1 cellular context compared by ENCODE assay signal in the genomic region with DNA sequence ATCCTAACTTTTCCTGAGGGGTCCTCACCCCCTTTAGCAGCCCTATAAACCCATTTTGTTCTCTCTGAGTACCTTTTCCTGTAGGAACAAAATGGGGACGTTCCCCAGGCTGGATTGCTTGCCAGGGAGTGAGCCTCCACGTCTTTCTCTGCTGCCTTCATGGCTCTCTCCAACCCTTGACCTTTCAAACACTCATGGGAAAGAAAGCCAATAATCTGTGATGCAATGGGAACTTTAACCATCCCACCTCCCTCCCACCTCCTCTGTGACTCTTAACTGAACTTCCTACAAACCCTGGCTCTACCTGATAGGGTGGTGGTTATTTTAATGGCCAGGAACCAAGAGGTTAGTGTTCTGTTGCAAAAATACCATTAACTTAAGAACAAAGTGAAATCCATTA.
TF ChIP-seq lines count a peak whose summit lies in the region.

No MANE protein-coding gene starts in this region.

TF ChIP-seq in HepG2, 621 proteins besides CTCF, POLR2A, EP300 and RAD21 (continued from another document and continues in another):
- TF ChIP-seq, protein P1, sequence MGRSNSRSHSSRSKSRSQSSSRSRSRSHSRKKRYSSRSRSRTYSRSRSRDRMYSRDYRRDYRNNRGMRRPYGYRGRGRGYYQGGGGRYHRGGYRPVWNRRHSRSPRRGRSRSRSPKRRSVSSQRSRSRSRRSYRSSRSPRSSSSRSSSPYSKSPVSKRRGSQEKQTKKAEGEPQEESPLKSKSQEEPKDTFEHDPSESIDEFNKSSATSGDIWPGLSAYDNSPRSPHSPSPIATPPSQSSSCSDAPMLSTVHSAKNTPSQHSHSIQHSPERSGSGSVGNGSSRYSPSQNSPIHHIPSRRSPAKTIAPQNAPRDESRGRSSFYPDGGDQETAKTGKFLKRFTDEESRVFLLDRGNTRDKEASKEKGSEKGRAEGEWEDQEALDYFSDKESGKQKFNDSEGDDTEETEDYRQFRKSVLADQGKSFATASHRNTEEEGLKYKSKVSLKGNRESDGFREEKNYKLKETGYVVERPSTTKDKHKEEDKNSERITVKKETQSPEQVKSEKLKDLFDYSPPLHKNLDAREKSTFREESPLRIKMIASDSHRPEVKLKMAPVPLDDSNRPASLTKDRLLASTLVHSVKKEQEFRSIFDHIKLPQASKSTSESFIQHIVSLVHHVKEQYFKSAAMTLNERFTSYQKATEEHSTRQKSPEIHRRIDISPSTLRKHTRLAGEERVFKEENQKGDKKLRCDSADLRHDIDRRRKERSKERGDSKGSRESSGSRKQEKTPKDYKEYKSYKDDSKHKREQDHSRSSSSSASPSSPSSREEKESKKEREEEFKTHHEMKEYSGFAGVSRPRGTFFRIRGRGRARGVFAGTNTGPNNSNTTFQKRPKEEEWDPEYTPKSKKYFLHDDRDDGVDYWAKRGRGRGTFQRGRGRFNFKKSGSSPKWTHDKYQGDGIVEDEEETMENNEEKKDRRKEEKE (IDR thresholded peaks at IDR 0.05), result no peak
- TF ChIP-seq RFX3 (CRISPR knock-in tag; IDR thresholded peaks at IDR 0.05) (no peak), RBM39 (IDR thresholded peaks at IDR 0.05; ENCODE audit: low read depth, low read length, poor library complexity, severe bottlenecking) (no peak), EEA1 (CRISPR knock-in tag; IDR thresholded peaks at IDR 0.05; ENCODE audit: borderline replicate concordance) (no peak), GATAD1 (CRISPR knock-in tag; IDR thresholded peaks at IDR 0.05) (0 out of 2 replicates have a peak, but pooled peaks have one; percentile 25), AHR (CRISPR knock-in tag; IDR thresholded peaks at IDR 0.05) (no peak), DMAP1 (CRISPR knock-in tag; IDR thresholded peaks at IDR 0.05) (0 out of 2 replicates have a peak, but pooled peaks have one; percentile 29), ZNF543 (CRISPR knock-in tag; IDR thresholded peaks at IDR 0.05) (no peak), SP5 (CRISPR knock-in tag; IDR thresholded peaks at IDR 0.05; ENCODE audit: borderline replicate concordance, low read depth) (peak; percentile 73; the same call in 1 of the 2 replicates), FOXO1 (CRISPR knock-in tag; IDR thresholded peaks at IDR 0.05) (no peak), HCFC1 (IDR thresholded peaks at IDR 0.05; ENCODE audit: low read depth, low read length) (no peak), IKZF4 (CRISPR knock-in tag; IDR thresholded peaks at IDR 0.05; ENCODE audit: borderline replicate concordance, low read depth, not compliant biosample characterization) (no peak), XBP1 (CRISPR knock-in tag; IDR thresholded peaks at IDR 0.05) (no peak), RFX1 (IDR thresholded peaks at IDR 0.05) (no peak), ZNF660 (CRISPR knock-in tag; IDR thresholded peaks at IDR 0.05; ENCODE audit: borderline replicate concordance, low read depth) (no peak), ZNF556 (CRISPR knock-in tag; IDR thresholded peaks at IDR 0.05; ENCODE audit: borderline replicate concordance) (no peak), NR2C2 (CRISPR knock-in tag; IDR thresholded peaks at IDR 0.05; ENCODE audit: borderline replicate concordance) (peak; percentile 95), SIX4 (CRISPR knock-in tag; IDR thresholded peaks at IDR 0.05) (no peak), RARA (CRISPR knock-in tag; IDR thresholded peaks at IDR 0.05) (peak; percentile 93), RXRB (CRISPR knock-in tag; IDR thresholded peaks at IDR 0.05; ENCODE audit: borderline replicate concordance) (peak; percentile 76), CHD4 (IDR thresholded peaks at IDR 0.05; ENCODE audit: borderline replicate concordance, low read length) (no peak), ELF1 (CRISPR knock-in tag; IDR thresholded peaks at IDR 0.05) (peak; percentile 20; the same call in 1 of the 2 replicates), ZNF44 (CRISPR knock-in tag; IDR thresholded peaks at IDR 0.05) (no peak), ISL2 (CRISPR knock-in tag; IDR thresholded peaks at IDR 0.05) (no peak), FOXJ3 (CRISPR knock-in tag; IDR thresholded peaks at IDR 0.05; ENCODE audit: borderline replicate concordance) (no peak), BORCS8-MEF2B (CRISPR knock-in tag; IDR thresholded peaks at IDR 0.05) (no peak), ELF4 (CRISPR knock-in tag; IDR thresholded peaks at IDR 0.05; ENCODE audit: borderline replicate concordance) (no peak), ZFP1 (CRISPR knock-in tag; IDR thresholded peaks at IDR 0.05) (peak; percentile 45; the same call in 1 of the 2 replicates), KLF16 (CRISPR knock-in tag; IDR thresholded peaks at IDR 0.05) (peak in 1 of 2 experiments; percentile 56; a peak in 1 of 4 replicates), ZNF816 (CRISPR knock-in tag; IDR thresholded peaks at IDR 0.05; ENCODE audit: borderline replicate concordance) (no peak), ZFP62 (CRISPR knock-in tag; IDR thresholded peaks at IDR 0.05) (no peak), SATB2 (CRISPR knock-in tag; IDR thresholded peaks at IDR 0.05) (no peak), PCBP2 (optimal IDR thresholded peaks at IDR 0.05; ENCODE audit: low read depth, low read length, poor library complexity, severe bottlenecking) (no peak), ZNF3 (CRISPR knock-in tag; IDR thresholded peaks at IDR 0.05) (no peak), SAFB2 (CRISPR knock-in tag; IDR thresholded peaks at IDR 0.05; ENCODE audit: borderline replicate concordance, low read depth) (no peak), CENPT (CRISPR knock-in tag; IDR thresholded peaks at IDR 0.05; ENCODE audit: low read depth) (no peak)
- TF ChIP-seq, protein P2, sequence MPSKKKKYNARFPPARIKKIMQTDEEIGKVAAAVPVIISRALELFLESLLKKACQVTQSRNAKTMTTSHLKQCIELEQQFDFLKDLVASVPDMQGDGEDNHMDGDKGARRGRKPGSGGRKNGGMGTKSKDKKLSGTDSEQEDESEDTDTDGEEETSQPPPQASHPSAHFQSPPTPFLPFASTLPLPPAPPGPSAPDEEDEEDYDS (CRISPR knock-in tag; IDR thresholded peaks at IDR 0.05), result peak; percentile 46; the same call in 1 of the 2 replicates
- TF ChIP-seq, protein P3, sequence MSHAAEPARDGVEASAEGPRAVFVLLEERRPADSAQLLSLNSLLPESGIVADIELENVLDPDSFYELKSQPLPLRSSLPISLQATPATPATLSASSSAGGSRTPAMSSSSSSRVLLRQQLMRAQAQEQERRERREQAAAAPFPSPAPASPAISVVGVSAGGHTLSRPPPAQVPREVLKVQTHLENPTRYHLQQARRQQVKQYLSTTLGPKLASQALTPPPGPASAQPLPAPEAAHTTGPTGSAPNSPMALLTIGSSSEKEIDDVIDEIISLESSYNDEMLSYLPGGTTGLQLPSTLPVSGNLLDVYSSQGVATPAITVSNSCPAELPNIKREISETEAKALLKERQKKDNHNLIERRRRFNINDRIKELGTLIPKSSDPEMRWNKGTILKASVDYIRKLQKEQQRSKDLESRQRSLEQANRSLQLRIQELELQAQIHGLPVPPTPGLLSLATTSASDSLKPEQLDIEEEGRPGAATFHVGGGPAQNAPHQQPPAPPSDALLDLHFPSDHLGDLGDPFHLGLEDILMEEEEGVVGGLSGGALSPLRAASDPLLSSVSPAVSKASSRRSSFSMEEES (CRISPR knock-in tag; IDR thresholded peaks at IDR 0.05), result no peak
- TF ChIP-seq, protein P4, sequence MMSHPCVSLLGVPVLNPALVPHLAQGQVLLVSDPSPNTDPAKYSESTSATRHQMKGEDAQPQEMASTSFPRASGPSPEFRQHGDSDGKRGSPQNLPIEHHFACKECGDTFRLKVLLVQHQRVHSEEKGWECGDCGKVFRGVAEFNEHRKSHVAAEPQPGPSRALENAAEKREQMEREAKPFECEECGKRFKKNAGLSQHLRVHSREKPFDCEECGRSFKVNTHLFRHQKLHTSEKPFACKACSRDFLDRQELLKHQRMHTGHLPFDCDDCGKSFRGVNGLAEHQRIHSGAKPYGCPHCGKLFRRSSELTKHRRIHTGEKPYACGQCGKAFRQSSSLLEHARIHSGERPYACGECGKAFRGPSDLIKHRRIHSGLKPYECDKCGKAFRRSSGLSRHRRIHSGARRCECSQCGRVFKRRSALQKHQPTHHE (CRISPR knock-in tag; IDR thresholded peaks at IDR 0.05; ENCODE audit: borderline replicate concordance), result no peak
- TF ChIP-seq, protein P5, sequence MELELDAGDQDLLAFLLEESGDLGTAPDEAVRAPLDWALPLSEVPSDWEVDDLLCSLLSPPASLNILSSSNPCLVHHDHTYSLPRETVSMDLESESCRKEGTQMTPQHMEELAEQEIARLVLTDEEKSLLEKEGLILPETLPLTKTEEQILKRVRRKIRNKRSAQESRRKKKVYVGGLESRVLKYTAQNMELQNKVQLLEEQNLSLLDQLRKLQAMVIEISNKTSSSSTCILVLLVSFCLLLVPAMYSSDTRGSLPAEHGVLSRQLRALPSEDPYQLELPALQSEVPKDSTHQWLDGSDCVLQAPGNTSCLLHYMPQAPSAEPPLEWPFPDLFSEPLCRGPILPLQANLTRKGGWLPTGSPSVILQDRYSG (CRISPR knock-in tag; IDR thresholded peaks at IDR 0.05), result no peak
- TF ChIP-seq, protein P6, sequence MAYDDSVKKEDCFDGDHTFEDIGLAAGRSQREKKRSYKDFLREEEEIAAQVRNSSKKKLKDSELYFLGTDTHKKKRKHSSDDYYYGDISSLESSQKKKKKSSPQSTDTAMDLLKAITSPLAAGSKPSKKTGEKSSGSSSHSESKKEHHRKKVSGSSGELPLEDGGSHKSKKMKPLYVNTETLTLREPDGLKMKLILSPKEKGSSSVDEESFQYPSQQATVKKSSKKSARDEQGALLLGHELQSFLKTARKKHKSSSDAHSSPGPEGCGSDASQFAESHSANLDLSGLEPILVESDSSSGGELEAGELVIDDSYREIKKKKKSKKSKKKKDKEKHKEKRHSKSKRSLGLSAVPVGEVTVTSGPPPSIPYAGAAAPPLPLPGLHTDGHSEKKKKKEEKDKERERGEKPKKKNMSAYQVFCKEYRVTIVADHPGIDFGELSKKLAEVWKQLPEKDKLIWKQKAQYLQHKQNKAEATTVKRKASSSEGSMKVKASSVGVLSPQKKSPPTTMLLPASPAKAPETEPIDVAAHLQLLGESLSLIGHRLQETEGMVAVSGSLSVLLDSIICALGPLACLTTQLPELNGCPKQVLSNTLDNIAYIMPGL (CRISPR knock-in tag; IDR thresholded peaks at IDR 0.05; ENCODE audit: borderline replicate concordance in 1 of 2, low read depth in 1 of 2), result no peak
- TF ChIP-seq, protein P7, sequence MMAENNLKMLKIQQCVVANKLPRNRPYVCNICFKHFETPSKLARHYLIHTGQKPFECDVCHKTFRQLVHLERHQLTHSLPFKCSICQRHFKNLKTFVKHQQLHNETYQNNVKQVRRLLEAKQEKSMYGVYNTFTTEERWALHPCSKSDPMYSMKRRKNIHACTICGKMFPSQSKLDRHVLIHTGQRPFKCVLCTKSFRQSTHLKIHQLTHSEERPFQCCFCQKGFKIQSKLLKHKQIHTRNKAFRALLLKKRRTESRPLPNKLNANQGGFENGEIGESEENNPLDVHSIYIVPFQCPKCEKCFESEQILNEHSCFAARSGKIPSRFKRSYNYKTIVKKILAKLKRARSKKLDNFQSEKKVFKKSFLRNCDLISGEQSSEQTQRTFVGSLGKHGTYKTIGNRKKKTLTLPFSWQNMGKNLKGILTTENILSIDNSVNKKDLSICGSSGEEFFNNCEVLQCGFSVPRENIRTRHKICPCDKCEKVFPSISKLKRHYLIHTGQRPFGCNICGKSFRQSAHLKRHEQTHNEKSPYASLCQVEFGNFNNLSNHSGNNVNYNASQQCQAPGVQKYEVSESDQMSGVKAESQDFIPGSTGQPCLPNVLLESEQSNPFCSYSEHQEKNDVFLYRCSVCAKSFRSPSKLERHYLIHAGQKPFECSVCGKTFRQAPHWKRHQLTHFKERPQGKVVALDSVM (CRISPR knock-in tag; IDR thresholded peaks at IDR 0.05), result no peak
- TF ChIP-seq, protein P8, sequence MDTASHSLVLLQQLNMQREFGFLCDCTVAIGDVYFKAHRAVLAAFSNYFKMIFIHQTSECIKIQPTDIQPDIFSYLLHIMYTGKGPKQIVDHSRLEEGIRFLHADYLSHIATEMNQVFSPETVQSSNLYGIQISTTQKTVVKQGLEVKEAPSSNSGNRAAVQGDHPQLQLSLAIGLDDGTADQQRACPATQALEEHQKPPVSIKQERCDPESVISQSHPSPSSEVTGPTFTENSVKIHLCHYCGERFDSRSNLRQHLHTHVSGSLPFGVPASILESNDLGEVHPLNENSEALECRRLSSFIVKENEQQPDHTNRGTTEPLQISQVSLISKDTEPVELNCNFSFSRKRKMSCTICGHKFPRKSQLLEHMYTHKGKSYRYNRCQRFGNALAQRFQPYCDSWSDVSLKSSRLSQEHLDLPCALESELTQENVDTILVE (CRISPR knock-in tag; IDR thresholded peaks at IDR 0.05), result no peak
- TF ChIP-seq, protein P9, sequence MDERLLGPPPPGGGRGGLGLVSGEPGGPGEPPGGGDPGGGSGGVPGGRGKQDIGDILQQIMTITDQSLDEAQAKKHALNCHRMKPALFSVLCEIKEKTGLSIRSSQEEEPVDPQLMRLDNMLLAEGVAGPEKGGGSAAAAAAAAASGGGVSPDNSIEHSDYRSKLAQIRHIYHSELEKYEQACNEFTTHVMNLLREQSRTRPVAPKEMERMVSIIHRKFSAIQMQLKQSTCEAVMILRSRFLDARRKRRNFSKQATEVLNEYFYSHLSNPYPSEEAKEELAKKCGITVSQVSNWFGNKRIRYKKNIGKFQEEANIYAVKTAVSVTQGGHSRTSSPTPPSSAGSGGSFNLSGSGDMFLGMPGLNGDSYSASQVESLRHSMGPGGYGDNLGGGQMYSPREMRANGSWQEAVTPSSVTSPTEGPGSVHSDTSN (CRISPR knock-in tag; IDR thresholded peaks at IDR 0.05), result no peak
- TF ChIP-seq, protein P10, sequence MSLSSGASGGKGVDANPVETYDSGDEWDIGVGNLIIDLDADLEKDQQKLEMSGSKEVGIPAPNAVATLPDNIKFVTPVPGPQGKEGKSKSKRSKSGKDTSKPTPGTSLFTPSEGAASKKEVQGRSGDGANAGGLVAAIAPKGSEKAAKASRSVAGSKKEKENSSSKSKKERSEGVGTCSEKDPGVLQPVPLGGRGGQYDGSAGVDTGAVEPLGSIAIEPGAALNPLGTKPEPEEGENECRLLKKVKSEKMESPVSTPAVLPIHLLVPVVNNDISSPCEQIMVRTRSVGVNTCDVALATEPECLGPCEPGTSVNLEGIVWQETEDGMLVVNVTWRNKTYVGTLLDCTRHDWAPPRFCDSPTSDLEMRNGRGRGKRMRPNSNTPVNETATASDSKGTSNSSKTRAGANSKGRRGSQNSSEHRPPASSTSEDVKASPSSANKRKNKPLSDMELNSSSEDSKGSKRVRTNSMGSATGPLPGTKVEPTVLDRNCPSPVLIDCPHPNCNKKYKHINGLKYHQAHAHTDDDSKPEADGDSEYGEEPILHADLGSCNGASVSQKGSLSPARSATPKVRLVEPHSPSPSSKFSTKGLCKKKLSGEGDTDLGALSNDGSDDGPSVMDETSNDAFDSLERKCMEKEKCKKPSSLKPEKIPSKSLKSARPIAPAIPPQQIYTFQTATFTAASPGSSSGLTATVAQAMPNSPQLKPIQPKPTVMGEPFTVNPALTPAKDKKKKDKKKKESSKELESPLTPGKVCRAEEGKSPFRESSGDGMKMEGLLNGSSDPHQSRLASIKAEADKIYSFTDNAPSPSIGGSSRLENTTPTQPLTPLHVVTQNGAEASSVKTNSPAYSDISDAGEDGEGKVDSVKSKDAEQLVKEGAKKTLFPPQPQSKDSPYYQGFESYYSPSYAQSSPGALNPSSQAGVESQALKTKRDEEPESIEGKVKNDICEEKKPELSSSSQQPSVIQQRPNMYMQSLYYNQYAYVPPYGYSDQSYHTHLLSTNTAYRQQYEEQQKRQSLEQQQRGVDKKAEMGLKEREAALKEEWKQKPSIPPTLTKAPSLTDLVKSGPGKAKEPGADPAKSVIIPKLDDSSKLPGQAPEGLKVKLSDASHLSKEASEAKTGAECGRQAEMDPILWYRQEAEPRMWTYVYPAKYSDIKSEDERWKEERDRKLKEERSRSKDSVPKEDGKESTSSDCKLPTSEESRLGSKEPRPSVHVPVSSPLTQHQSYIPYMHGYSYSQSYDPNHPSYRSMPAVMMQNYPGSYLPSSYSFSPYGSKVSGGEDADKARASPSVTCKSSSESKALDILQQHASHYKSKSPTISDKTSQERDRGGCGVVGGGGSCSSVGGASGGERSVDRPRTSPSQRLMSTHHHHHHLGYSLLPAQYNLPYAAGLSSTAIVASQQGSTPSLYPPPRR (CRISPR knock-in tag; IDR thresholded peaks at IDR 0.05; ENCODE audit: borderline replicate concordance), result peak; percentile 27; the same call in 1 of the 2 replicates
